23 cellular contexts compared by ENCODE assay signal in the genomic region with DNA sequence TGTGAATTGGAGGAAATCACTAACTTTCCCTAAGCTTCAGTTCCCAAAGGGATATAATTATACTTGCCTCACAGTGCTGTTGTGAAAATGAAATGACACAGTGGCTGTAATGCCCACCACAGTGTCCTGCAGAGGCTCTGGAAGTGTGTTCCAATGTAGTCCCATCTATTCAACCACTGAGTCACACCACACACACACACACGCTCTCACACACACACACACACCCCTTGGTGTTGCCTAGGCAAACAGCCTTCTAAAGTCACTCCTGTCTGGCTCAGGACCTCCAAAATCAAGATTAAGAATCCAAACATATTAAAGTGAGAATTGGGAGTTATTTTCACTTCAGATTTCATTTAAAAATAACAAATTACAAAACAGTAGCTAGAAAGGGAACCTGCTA.
DNase-seq lines count a peak whose midpoint lies in the region; FAIRE-seq and TF ChIP-seq lines count a peak whose summit lies in the region.
"Had no signal": no experiment of that assay in that cellular context is flagged by ENCODE, and none has a peak within 500 bp of the region (broad histone marks: within the 10 kb centered on the region; RNA-seq: fewer than 3 reads in every experiment).

No MANE protein-coding gene starts in this region.

- H2AFZ ChIP-seq in endothelial cell of umbilical vein (ENCODE audit: low read depth, low read length), result no peak overlapping the region
- H2AFZ ChIP-seq: PC-9 had no signal

- peaks cover 0 to 2% of the 10 kb centered on the region in 2 experiments for H3K36me3 ChIP-seq in endothelial cell of umbilical vein (ENCODE audit: control insufficient read depth in 2 of 2, extremely low read depth in 1 of 2, insufficient read depth in 2 of 2, low read length in 2 of 2)
- H3K36me3 ChIP-seq in CD8-positive, alpha-beta memory T cell (ENCODE audit: insufficient read depth, low read length), result no peaks in the 10 kb centered on the region
- H3K36me3 ChIP-seq: BLaER1 treated with 17β-estradiol and CSF1 and Interleukin-3, amounts not matched to agents 10 nM and 100 nM; SJSA1 had no signal

- dilution Hi-C loops in endothelial cell of umbilical vein (cut with MboI; ENCODE audit: extremely low pct_ligation_motif_present, low sequenced_read_pairs), result no loop called here

- H3K4me3 ChIP-seq in endothelial cell of umbilical vein (replicated peaks in 1 of 3; ENCODE audit: insufficient read depth in 1 of 3, low read depth in 1 of 3, low read length in 3 of 3), result no peak overlapping the region
- H3K4me3 ChIP-seq in CD8-positive, alpha-beta memory T cell (ENCODE audit: low read length), result no peak overlapping the region
- H3K4me3 ChIP-seq: BLaER1 treated with 17β-estradiol and CSF1 and Interleukin-3, amounts not matched to agents 10 nM and 100 nM; K562; PC-9; SJSA1 had no signal

- H3K9me3 ChIP-seq in endothelial cell of umbilical vein (replicated peaks; ENCODE audit: control insufficient read depth, insufficient read depth, low read length), result no peaks in the 10 kb centered on the region
- no peaks in the 10 kb centered on the region for H3K9me3 ChIP-seq in CD8-positive, alpha-beta memory T cell (ENCODE audit: low read length)
- H3K9me3 ChIP-seq: BLaER1 treated with 17β-estradiol and CSF1 and Interleukin-3, amounts not matched to agents 10 nM and 100 nM; Caco-2; SJSA1 had no signal

- peaks cover 0 to 2% (median 0%) of the 10 kb centered on the region in 5 donors for H3K9me3 Mint-ChIP-seq in CD8-positive, alpha-beta memory T cell
- H3K9me3 Mint-ChIP-seq: CD4-positive, alpha-beta memory T cell had no signal

- TF ChIP-seq CTCF in endothelial cell of umbilical vein (IDR thresholded peaks at IDR 0.05; ENCODE audit: extremely low read depth in 1 of 2, insufficient read depth in 1 of 2, low read depth in 1 of 2, low read length in 2 of 2), result no peak

- peak; percentile 31 for DNase-seq in NCI-H146 (lab: John Stamatoyannopoulos, UW)
- DNase-seq in astrocyte of the hippocampus (ENCODE audit: low read depth, low spot score), result peak; percentile 36
- peak; percentile 6 for DNase-seq in endothelial cell of umbilical vein (ENCODE audit: low read depth, low spot score)
- DNase-seq in CD1c-positive myeloid dendritic cell (ENCODE audit: extremely low spot score), result no peak
- no peak for DNase-seq in erythroblast (lab: John Stamatoyannopoulos, UW)
- DNase-seq in CD8-positive, alpha-beta memory T cell, result no peak
- DNase-seq: AML-193; Caco-2; CD4-positive, alpha-beta memory T cell; GF-D8; Kasumi-1; NCI-H1092 treated with DMSO at 0.1 percent for 48 hours; NCI-H1436; NCI-H1930; NCI-H526 treated with DMSO at 0.1 percent for 48 hours; PC-9 had no signal

- H3K4me1 Mint-ChIP-seq in CD8-positive, alpha-beta memory T cell, result no peaks in the 10 kb centered on the region
- H3K4me1 Mint-ChIP-seq: CD4-positive, alpha-beta memory T cell had no signal

- peaks cover 0 to 2% (median 0%) of the 10 kb centered on the region in 3 donors for H3K36me3 Mint-ChIP-seq in CD8-positive, alpha-beta memory T cell
- H3K36me3 Mint-ChIP-seq: CD4-positive, alpha-beta memory T cell had no signal

- no peak overlapping the region for H3K27ac Mint-ChIP-seq in CD8-positive, alpha-beta memory T cell
- H3K27ac Mint-ChIP-seq: CD4-positive, alpha-beta memory T cell had no signal

- intact Hi-C loops in endothelial cell of umbilical vein (cut with micrococcal nuclease), result no loop called here

- no peaks in the 10 kb centered on the region for H4K20me1 ChIP-seq in endothelial cell of umbilical vein (replicated peaks; ENCODE audit: control insufficient read depth, extremely low read depth, insufficient read depth, low read length)
- H4K20me1 ChIP-seq: BLaER1 treated with 17β-estradiol and CSF1 and Interleukin-3, amounts not matched to agents 10 nM and 100 nM had no signal

- peaks cover 20% of the 10 kb centered on the region for H3K4me1 ChIP-seq in endothelial cell of umbilical vein (ENCODE audit: control insufficient read depth, extremely low read depth, insufficient read depth, low read length)
- H3K4me1 ChIP-seq in CD8-positive, alpha-beta memory T cell (ENCODE audit: insufficient read depth, low read length), result no peaks in the 10 kb centered on the region
- H3K4me1 ChIP-seq: BLaER1 treated with 17β-estradiol and CSF1 and Interleukin-3, amounts not matched to agents 10 nM and 100 nM; Caco-2; SJSA1 had no signal

- POLR2A ChIA-PET in endothelial cell of umbilical vein (lab: Charles Lee), result no interaction called here
- POLR2A ChIA-PET in CD8-positive, alpha-beta memory T cell (lab: Charles Lee), result no interaction called here

- no peak overlapping the region for H3K4me2 ChIP-seq in endothelial cell of umbilical vein (ENCODE audit: insufficient read depth, low read length)
- H3K4me2 ChIP-seq: BLaER1 treated with 17β-estradiol and CSF1 and Interleukin-3, amounts not matched to agents 10 nM and 100 nM; PC-9 had no signal

- H3K27me3 ChIP-seq in endothelial cell of umbilical vein (ENCODE audit: control insufficient read depth in 2 of 2, insufficient read depth in 2 of 2, low read length in 2 of 2), result no peaks in the 10 kb centered on the region
- H3K27me3 ChIP-seq in CD8-positive, alpha-beta memory T cell (ENCODE audit: insufficient read depth, low read length, poor library complexity, severe bottlenecking), result no peaks in the 10 kb centered on the region
- H3K27me3 ChIP-seq: BLaER1 treated with 17β-estradiol and CSF1 and Interleukin-3, amounts not matched to agents 10 nM and 100 nM had no signal

- BruUV-seq in endothelial cell of umbilical vein (replicated peaks; lab: Mats Ljungman, UMichigan), result no TSS peak

- no peak overlapping the region for H3K9ac ChIP-seq in endothelial cell of umbilical vein (replicated peaks; ENCODE audit: extremely low read depth, insufficient read depth, low read length)
- H3K9ac ChIP-seq: BLaER1 treated with 17β-estradiol and CSF1 and Interleukin-3, amounts not matched to agents 10 nM and 100 nM had no signal

- H3K27ac ChIP-seq in endothelial cell of umbilical vein (ENCODE audit: insufficient read depth, low read depth, low read length) (no peak overlapping the region), temporal lobe (ENCODE audit: low read depth, low read length) (peak overlapping the region; percentile 50)
- H3K27ac ChIP-seq in CD8-positive, alpha-beta memory T cell (ENCODE audit: low read depth, low read length), result no peak overlapping the region
- H3K27ac ChIP-seq: BLaER1 treated with 17β-estradiol and CSF1 and Interleukin-3, amounts not matched to agents 10 nM and 100 nM; PC-9; SJSA1 had no signal

- no peaks in the 10 kb centered on the region for H3K9me1 ChIP-seq in endothelial cell of umbilical vein (replicated peaks; ENCODE audit: control insufficient read depth, extremely low read depth, insufficient read depth, low read length)

- H3K79me2 ChIP-seq in endothelial cell of umbilical vein (ENCODE audit: control insufficient read depth, insufficient read depth, low read length), result peaks cover 32% of the 10 kb centered on the region

- TF ChIP-seq POLR2A in endothelial cell of umbilical vein (IDR thresholded peaks at IDR 0.05; ENCODE audit: low read depth, low read length) (no peak), erythroblast (IDR thresholded peaks at IDR 0.05; ENCODE audit: low read length) (no peak)

- CTCF ChIA-PET in endothelial cell of umbilical vein (lab: Charles Lee), result interaction anchor here (1.0 to 1.3 kb wide), 2 partner anchors 9 to 10 kb away, joined by 3 read pairs; no protein-coding TSS in a partner anchor
- CTCF ChIA-PET in CD8-positive, alpha-beta memory T cell (lab: Charles Lee), result no interaction called here

- H3K4me3 Mint-ChIP-seq in CD8-positive, alpha-beta memory T cell, result no peak overlapping the region
- H3K4me3 Mint-ChIP-seq: CD4-positive, alpha-beta memory T cell had no signal

- peaks cover 0 to 3% of the 10 kb centered on the region in 2 donors for H3K27me3 Mint-ChIP-seq in CD8-positive, alpha-beta memory T cell

- FAIRE-seq in endothelial cell of umbilical vein (lab: Jason Lieb, UNC), result no peak
- FAIRE-seq: A204.1, GM12891, HTR-8/SVneo, K562 had no signal

TF ChIP-seq in endothelial cell of umbilical vein, 7 proteins besides CTCF, POLR2A, EP300 and RAD21:
- TF ChIP-seq FOS (IDR thresholded peaks at IDR 0.05; ENCODE audit: borderline replicate concordance, insufficient read depth, low read length), result no peak
- TF ChIP-seq, protein P1, sequence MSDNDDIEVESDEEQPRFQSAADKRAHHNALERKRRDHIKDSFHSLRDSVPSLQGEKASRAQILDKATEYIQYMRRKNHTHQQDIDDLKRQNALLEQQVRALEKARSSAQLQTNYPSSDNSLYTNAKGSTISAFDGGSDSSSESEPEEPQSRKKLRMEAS (IDR thresholded peaks at IDR 0.05; ENCODE audit: insufficient read depth, insufficient read length), result no peak
- TF ChIP-seq MYC (IDR thresholded peaks at IDR 0.05; ENCODE audit: low read depth, low read length), result no peak
- no peak for TF ChIP-seq POLR2AphosphoS5 (IDR thresholded peaks at IDR 0.05; ENCODE audit: insufficient read depth, low read depth, low read length)
- TF ChIP-seq JUN (IDR thresholded peaks at IDR 0.05; ENCODE audit: borderline replicate concordance, insufficient read depth, insufficient read length, low read depth), result no peak
- no peak for TF ChIP-seq EZH2 (IDR thresholded peaks at IDR 0.05; ENCODE audit: borderline replicate concordance, low read depth, low read length, severe bottlenecking)
- TF ChIP-seq GATA2 (IDR thresholded peaks at IDR 0.05; ENCODE audit: insufficient read depth, insufficient read length, low read depth, low read length), result no peak

Comparison
In these comparisons a context has a peak if more than half of its experiments do, and no peak if none do; other contexts are left out.
1. DNase-seq: peak in NCI-H146 (single experiment), astrocyte of the hippocampus (single experiment) and endothelial cell of umbilical vein (single experiment); none in CD1c-positive myeloid dendritic cell (single experiment), erythroblast (0 of 2) and CD8-positive, alpha-beta memory T cell (0 of 5).